14 cellular contexts compared by ENCODE assay signal in the genomic region with DNA sequence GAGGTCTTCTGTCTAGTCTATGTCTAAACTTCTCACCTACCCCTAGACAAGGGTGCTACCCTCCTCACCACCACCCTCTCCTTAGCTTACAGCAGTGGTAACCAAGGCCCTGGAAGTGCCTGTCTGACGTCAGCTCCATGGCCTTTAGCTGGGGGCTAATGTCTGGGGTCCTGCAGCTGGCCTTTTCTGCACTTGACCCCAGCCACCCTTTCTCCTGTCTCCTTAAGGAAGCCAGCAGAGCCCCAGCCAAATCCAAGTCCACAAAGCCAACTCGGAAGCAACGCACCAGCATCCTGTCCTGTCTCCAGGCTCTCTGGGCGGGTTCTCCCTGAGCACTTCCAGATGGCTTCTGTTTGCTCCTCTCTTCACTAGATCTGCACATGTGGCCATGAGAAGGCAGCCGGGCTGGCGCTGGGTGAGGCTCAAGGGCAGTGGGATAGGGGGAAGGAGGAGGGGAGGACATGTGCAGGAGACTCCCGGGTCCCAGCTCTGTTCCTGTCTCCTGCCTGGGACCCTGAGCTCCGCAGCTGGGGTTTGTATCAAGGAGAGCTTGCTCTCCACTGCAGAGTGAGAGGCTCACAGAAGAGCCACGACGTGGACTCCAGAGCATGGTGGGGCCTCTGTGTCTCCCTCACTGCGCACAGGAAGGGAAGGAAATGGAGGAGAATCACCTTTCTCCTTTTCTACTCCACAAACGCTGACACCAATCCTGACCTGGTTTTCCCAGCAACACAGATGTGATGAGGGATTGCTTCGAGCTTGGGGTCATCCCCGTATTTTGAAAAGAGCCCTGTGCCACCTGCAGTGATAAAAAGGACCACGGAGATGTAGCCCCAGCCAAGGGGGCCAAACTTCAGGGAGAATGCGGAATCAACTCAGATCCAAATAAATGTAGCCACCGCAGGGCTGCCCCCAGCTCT.
A peak's percentile ranks its signal among the peaks of the same experiment; 100 is the strongest.
DNase-seq lines count a peak whose midpoint lies in the region; ATAC-seq and TF ChIP-seq lines count a peak whose summit lies in the region.
"Had no signal": no experiment of that assay in that cellular context is flagged by ENCODE, and none has a peak within 500 bp of the region (broad histone marks: within the 10 kb centered on the region; RNA-seq: fewer than 3 reads in every experiment).

No MANE protein-coding gene starts in this region.

- H3K4me3 ChIP-seq in fibroblast of the aortic adventitia (ENCODE audit: low read depth, low read length), result no peak overlapping the region
- no peak overlapping the region for H3K4me3 ChIP-seq in gastroesophageal sphincter
- H3K4me3 ChIP-seq in A673 (ENCODE audit: low read depth, low read length, poor library complexity, severe bottlenecking), result no peak overlapping the region
- H3K4me3 ChIP-seq: SK-N-MC had no signal

- TF ChIP-seq CTCF in fibroblast of the aortic adventitia (IDR thresholded peaks at IDR 0.05; ENCODE audit: insufficient read depth, low read length), result no peak
- TF ChIP-seq CTCF in gastroesophageal sphincter (IDR thresholded peaks at IDR 0.05), result no peak
- no peak for TF ChIP-seq CTCF in A673 (conservative IDR thresholded peaks at IDR 0.05; ENCODE audit: low read depth, low read length)

- ATAC-seq in gastroesophageal sphincter, result no peak
- ATAC-seq in GM21717 (IDR thresholded peaks at IDR 0.05; ENCODE audit: unreplicated experiment), result no peak
- ATAC-seq: activated naive CD4-positive, alpha-beta T cell treated with anti-CD3 and anti-CD28 coated beads, Interleukin-2, amount 50 U/mL, for 72 hours had no signal

- POLR2A ChIA-PET in A673 (lab: Charles Lee; ENCODE audit: low non-redundant PET), result no interaction called here

- H3K9me3 ChIP-seq in gastroesophageal sphincter, result no peaks in the 10 kb centered on the region
- H3K9me3 ChIP-seq in A673 (ENCODE audit: low read depth, low read length, poor library complexity, severe bottlenecking), result no peaks in the 10 kb centered on the region

- H3K27me3 ChIP-seq in gastroesophageal sphincter (no peaks in the 10 kb centered on the region), A673 (replicated peaks; ENCODE audit: insufficient read depth, low read depth, low read length, poor library complexity) (peaks cover 5% of the 10 kb centered on the region)

- H3K27ac ChIP-seq in gastroesophageal sphincter, result no peak overlapping the region
- no peak overlapping the region for H3K27ac ChIP-seq in A673 (ENCODE audit: low read depth, low read length, poor library complexity, severe bottlenecking)
- H3K27ac ChIP-seq: SK-N-MC had no signal

- WGBS in gastroesophageal sphincter (ENCODE audit: low coverage in 1 of 2), 2 donors, result 60 to 68% methylated on average over 4 to 12 of the region's 17 CpGs

- TF ChIP-seq EP300 in gastroesophageal sphincter (IDR thresholded peaks at IDR 0.05), result no peak

- TF ChIP-seq POLR2A in gastroesophageal sphincter (IDR thresholded peaks at IDR 0.05), result no peak

- intact Hi-C loops in A673 (cut with micrococcal nuclease; ENCODE audit: unreplicated experiment), result no loop called here

- no peaks in the 10 kb centered on the region for H3K36me3 ChIP-seq in gastroesophageal sphincter
- no peaks in the 10 kb centered on the region for H3K36me3 ChIP-seq in A673 (ENCODE audit: insufficient read depth, low read length, poor library complexity, severe bottlenecking)

- H3K4me1 ChIP-seq in gastroesophageal sphincter (peaks cover 0 to 32% (median 6%) of the 10 kb centered on the region in 3 donors), A673 (ENCODE audit: insufficient read depth, low read length, poor library complexity, severe bottlenecking) (no peaks in the 10 kb centered on the region)

- BruUV-seq in A673 (replicated peaks; lab: Mats Ljungman, UMichigan), result no TSS peak

- DNase-seq in AG20443 (ENCODE audit: low spot score), result peak; percentile 53
- peak; percentile 24 for DNase-seq in NCI-H2171 (lab: John Stamatoyannopoulos, UW)
- DNase-seq in fibroblast of the aortic adventitia (ENCODE audit: low read depth), result peak; percentile 69
- DNase-seq in mucosa of gallbladder (ENCODE audit: low spot score), result peak; percentile 35
- no peak for DNase-seq in A673 (ENCODE audit: low spot score)
- DNase-seq in EL, result no peak
- DNase-seq: activated CD8-positive, alpha-beta memory T cell treated with anti-CD3 and anti-CD28 coated beads, Interleukin-2, amount 50 U/mL, for 48 hours; KBM-7; NCI-H2029; trophoblast cell had no signal

- CTCF ChIA-PET in A673 (lab: Charles Lee), result interaction anchor here (0.5 kb wide), 1 partner anchor 20 kb away, joined by 4 read pairs; no protein-coding TSS in a partner anchor

Comparison
In these comparisons a context has a peak if more than half of its experiments do, and no peak if none do; other contexts are left out.
1. DNase-seq: peak in AG20443 (single experiment), NCI-H2171 (single experiment), fibroblast of the aortic adventitia (single experiment) and mucosa of gallbladder (single experiment); none in A673 (single experiment) and EL (single experiment).